8 cellular contexts compared by ENCODE assay signal in genomic region chr17:74770498-74771318, GRCh38.
DNase-seq lines count a peak whose midpoint lies in the region; ATAC-seq and TF ChIP-seq lines count a peak whose summit lies in the region.

No MANE protein-coding gene starts in this region.

- no peaks in the 10 kb centered on the region for H3K27me3 Mint-ChIP-seq in T-helper 2 cell treated with Interferon-gamma antibody and Interleukin-4, amounts not matched to agents 5 μg/mL and 100 μg/mL, for 36 hours (ENCODE audit: low read depth)

- H3K4me3 Mint-ChIP-seq in T-helper 2 cell treated with Interferon-gamma antibody and Interleukin-4, amounts not matched to agents 5 μg/mL and 100 μg/mL, for 36 hours = no peak overlapping the region

- H3K4me1 Mint-ChIP-seq in T-helper 2 cell treated with Interferon-gamma antibody and Interleukin-4, amounts not matched to agents 5 μg/mL and 100 μg/mL, for 36 hours (ENCODE audit: low read depth) = peaks cover 20% of the 10 kb centered on the region

- TF ChIP-seq CTCF in astrocyte of the cerebellum (IDR thresholded peaks at IDR 0.05; ENCODE audit: low read depth, low read length, missing control alignments) = peak; percentile 88

- ATAC-seq in HG03442 (IDR thresholded peaks at IDR 0.05; ENCODE audit: unreplicated experiment) = no peak
- no peak for ATAC-seq in HG02759 (IDR thresholded peaks at IDR 0.05; ENCODE audit: unreplicated experiment)

- in situ Hi-C loops in astrocyte of the cerebellum (cut with HindIII; ENCODE audit: low sequenced_read_pairs) = no loop called here

- H3K27ac Mint-ChIP-seq in T-helper 2 cell treated with Interferon-gamma antibody and Interleukin-4, amounts not matched to agents 5 μg/mL and 100 μg/mL, for 36 hours = peak overlapping the region; percentile 53

- H3K9me3 Mint-ChIP-seq in T-helper 2 cell treated with Interferon-gamma antibody and Interleukin-4, amounts not matched to agents 5 μg/mL and 100 μg/mL, for 36 hours = no peaks in the 10 kb centered on the region

- DNase-seq in ELF-1 (ENCODE audit: low read depth, low spot score) (peak; percentile 79), Kasumi-1 (lab: John Stamatoyannopoulos, UW) (peak; percentile 56 to 71), astrocyte of the cerebellum (ENCODE audit: low read depth) (no peak), iPS-NIHi7 (ENCODE audit: extremely low spot score) (peak; percentile 83)
- DNase-seq in T-helper 2 cell treated with Interferon-gamma antibody and Interleukin-4, amounts not matched to agents 5 μg/mL and 100 μg/mL, for 36 hours (ENCODE audit: low spot score) = peak; percentile 54
- peak; percentile 76 for DNase-seq in stimulated activated CD4-positive, alpha-beta T cell treated with anti-CD3 and anti-CD28 coated beads, Interleukin-2, amount 100 ng/mL, for 24 hours

- peaks cover 55% of the 10 kb centered on the region for H3K36me3 Mint-ChIP-seq in T-helper 2 cell treated with Interferon-gamma antibody and Interleukin-4, amounts not matched to agents 5 μg/mL and 100 μg/mL, for 36 hours (ENCODE audit: low read depth)

- H3K4me3 ChIP-seq in astrocyte of the cerebellum (ENCODE audit: low read depth, low read length) = no peak overlapping the region
